9 cellular contexts compared by ENCODE assay signal in genomic region chr2:47072728-47073191, GRCh38.
DNase-seq lines count a peak whose midpoint lies in the region; ATAC-seq and TF ChIP-seq lines count a peak whose summit lies in the region.
"Had no signal": no experiment of that assay in that cellular context is flagged by ENCODE, and none has a peak within 500 bp of the region (broad histone marks: within the 10 kb centered on the region; RNA-seq: fewer than 3 reads in every experiment).

No MANE protein-coding gene starts in this region.

- CTCF ChIA-PET in Calu3 (lab: Charles Lee), result no interaction called here

- no peaks in the 10 kb centered on the region for H3K9me3 Mint-ChIP-seq in Calu3 (ENCODE audit: low read depth, unreplicated experiment)

- 78 to 85% methylated on average over 9 of the region's 9 CpGs for WGBS in GM23248 (ENCODE audit: low coverage in 1 of 2, low lambda C conversion rate in 2 of 2, missing lambda C conversion rate in 2 of 2), 2 experiments

- TF ChIP-seq CTCF in right atrium auricular region (IDR thresholded peaks at IDR 0.05) (no peak), gastrocnemius medialis (IDR thresholded peaks at IDR 0.05 in 4 of 5, conservative IDR thresholded peaks at IDR 0.05 in 1 of 5) (no peak), Calu3 (IDR thresholded peaks at IDR 0.05; ENCODE audit: unreplicated experiment) (no peak)

- H3K27ac ChIP-seq in GM23248 (peak overlapping the region; percentile 99), right atrium auricular region (peak overlapping the region; percentile 88 to 93), gastrocnemius medialis (peak overlapping the region; percentile 78 to 84 (median 79)), SJCRH30 (no peak overlapping the region)
- H3K27ac ChIP-seq: cardiac muscle cell had no signal

- in situ Hi-C loops in GM23248 (cut with MboI), result no loop called here
- in situ Hi-C loops in gastrocnemius medialis (cut with MboI; ENCODE audit: low sequenced_read_pairs in 4 of 4), result no loop called here

- DNase-seq in GM23248 (no peak), T-helper 17 cell (no peak), right atrium auricular region (ENCODE audit: low spot score) (no peak), gastrocnemius medialis (peak in 1 of 2 donors; percentile 47), NCI-H1417 treated with DMSO at 0.1 percent for 48 hours (lab: John Stamatoyannopoulos, UW) (no peak), Calu3 (no peak), SJCRH30 (no peak)

- H3K4me3 ChIP-seq in GM23248, result no peak overlapping the region
- no peak overlapping the region for H3K4me3 ChIP-seq in right atrium auricular region
- H3K4me3 ChIP-seq in gastrocnemius medialis, result no peak overlapping the region
- no peak overlapping the region for H3K4me3 ChIP-seq in SJCRH30
- H3K4me3 ChIP-seq: cardiac muscle cell had no signal

- H3K9ac ChIP-seq in GM23248, result peak overlapping the region; percentile 83

- H3K4me2 ChIP-seq in GM23248 (ENCODE audit: unreplicated experiment), result no peak overlapping the region

- no peaks in the 10 kb centered on the region for H3K27me3 ChIP-seq in GM23248 (replicated peaks; ENCODE audit: insufficient read depth)
- no peaks in the 10 kb centered on the region for H3K27me3 ChIP-seq in right atrium auricular region
- H3K27me3 ChIP-seq in gastrocnemius medialis, result no peaks in the 10 kb centered on the region
- no peaks in the 10 kb centered on the region for H3K27me3 ChIP-seq in SJCRH30
- H3K27me3 ChIP-seq: cardiac muscle cell had no signal

- H3K4me1 ChIP-seq in GM23248 (ENCODE audit: insufficient read depth) (peaks cover 69% of the 10 kb centered on the region), right atrium auricular region (peaks cover 0 to 98% of the 10 kb centered on the region in 2 donors), gastrocnemius medialis (peaks cover 55 to 57% of the 10 kb centered on the region in 2 donors), SJCRH30 (peaks cover 57% of the 10 kb centered on the region)

- H3K27me3 Mint-ChIP-seq in T-helper 17 cell (no peaks in the 10 kb centered on the region), Calu3 (ENCODE audit: unreplicated experiment) (no peaks in the 10 kb centered on the region)

- no peak overlapping the region for H2AFZ ChIP-seq in GM23248

- H3K9me3 ChIP-seq in GM23248 (ENCODE audit: low read depth), result no peaks in the 10 kb centered on the region
- no peaks in the 10 kb centered on the region for H3K9me3 ChIP-seq in T-helper 17 cell (ENCODE audit: control insufficient read depth, low read length, poor library complexity, severe bottlenecking)
- no peaks in the 10 kb centered on the region for H3K9me3 ChIP-seq in right atrium auricular region
- no peaks in the 10 kb centered on the region for H3K9me3 ChIP-seq in gastrocnemius medialis
- H3K9me3 ChIP-seq in SJCRH30 (replicated peaks), result no peaks in the 10 kb centered on the region

- intact Hi-C loops in gastrocnemius medialis (cut with DNase I; ENCODE audit: low total_unique reads), result loop anchor here (10.0 kb wide), 2 partner anchors 252 to 1442 kb away; no protein-coding TSS in a partner anchor
- intact Hi-C loops in Calu3 (cut with micrococcal nuclease; ENCODE audit: unreplicated experiment), result no loop called here

- no peaks in the 10 kb centered on the region for H3K9me2 ChIP-seq in GM23248 (ENCODE audit: insufficient read depth)

- no peaks in the 10 kb centered on the region for H4K20me1 ChIP-seq in GM23248 (ENCODE audit: insufficient read depth)

- H3K27ac Mint-ChIP-seq in T-helper 17 cell (peak overlapping the region; percentile 83), Calu3 (ENCODE audit: unreplicated experiment) (no peak overlapping the region)

- peaks cover 34% of the 10 kb centered on the region for H3K4me1 Mint-ChIP-seq in T-helper 17 cell
- H3K4me1 Mint-ChIP-seq in Calu3 (ENCODE audit: low read depth, unreplicated experiment), result peaks cover 73% of the 10 kb centered on the region

- no peak for TF ChIP-seq POLR2A in gastrocnemius medialis (IDR thresholded peaks at IDR 0.05)

- 0 out of 2 replicates have a peak, but pooled peaks cover under 1% of the 10 kb centered on the region for H3K36me3 ChIP-seq in GM23248 (ENCODE audit: low read depth)
- H3K36me3 ChIP-seq in right atrium auricular region, result no peaks in the 10 kb centered on the region
- no peaks in the 10 kb centered on the region for H3K36me3 ChIP-seq in gastrocnemius medialis
- no peaks in the 10 kb centered on the region for H3K36me3 ChIP-seq in SJCRH30
- H3K36me3 ChIP-seq: cardiac muscle cell had no signal

- peak; percentile 55 for ATAC-seq in T-helper 17 cell
- no peak for ATAC-seq in gastrocnemius medialis
- no peak for ATAC-seq in GM21576 (IDR thresholded peaks at IDR 0.05; ENCODE audit: unreplicated experiment)

- peaks cover 68% of the 10 kb centered on the region for H3F3A ChIP-seq in GM23248 (ENCODE audit: insufficient read depth)

- H3K4me3 Mint-ChIP-seq in T-helper 17 cell, result peak overlapping the region; percentile 28
- H3K4me3 Mint-ChIP-seq in Calu3 (ENCODE audit: low read depth, unreplicated experiment), result no peak overlapping the region

- no TSS peak for BruUV-seq in Calu3 (replicated peaks; lab: Mats Ljungman, UMichigan)

- H3K36me3 Mint-ChIP-seq in T-helper 17 cell (ENCODE audit: low read depth) (peaks cover 2% of the 10 kb centered on the region), Calu3 (ENCODE audit: insufficient read depth, unreplicated experiment) (peaks cover 65% of the 10 kb centered on the region)

- H3K79me2 ChIP-seq in GM23248 (ENCODE audit: insufficient read depth), result no peaks in the 10 kb centered on the region
